Comparison of ENCODE assay signal across 1 cellular context in genomic region chr12:91947459-91947858, GRCh38.
TF ChIP-seq lines count a peak whose summit lies in the region.

No MANE protein-coding gene starts in this region.

TF ChIP-seq in SK-N-SH, 30 proteins besides CTCF, POLR2A, EP300 and RAD21 (continued from another document):
- TF ChIP-seq USF2 (IDR thresholded peaks at IDR 0.05; ENCODE audit: borderline replicate concordance, low read depth, low read length), result no peak
